ENCODE assay signal across 8 cellular contexts in the genomic region with DNA sequence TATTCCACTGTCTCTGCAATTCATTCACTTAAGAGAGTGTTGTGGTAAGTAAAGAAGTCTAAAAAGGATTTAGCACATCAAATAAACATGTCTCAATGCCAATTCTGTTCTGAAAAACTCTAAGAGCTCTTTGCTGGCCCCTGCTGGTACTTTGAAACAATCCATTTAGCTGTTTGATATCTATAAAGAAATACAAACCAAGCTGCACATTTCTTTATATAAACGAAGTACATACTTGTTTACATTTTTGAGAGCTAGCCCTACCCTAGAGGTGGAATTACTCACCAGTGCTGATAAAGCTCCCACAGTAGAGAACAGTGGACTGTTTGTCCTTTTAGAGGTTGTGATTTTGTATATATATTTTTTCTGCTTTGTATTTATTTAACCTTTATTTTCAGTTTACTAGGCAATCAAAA.
DNase-seq lines count a peak whose midpoint lies in the region; ATAC-seq and TF ChIP-seq lines count a peak whose summit lies in the region.

No MANE protein-coding gene starts in this region.

- H3K9me3 ChIP-seq in mammary epithelial cell (replicated peaks; ENCODE audit: insufficient read depth, low read length) (no peaks in the 10 kb centered on the region), liver (ENCODE audit: control insufficient read depth in 4 of 4, low read length in 3 of 4) (no peaks in the 10 kb centered on the region)

- H3K79me2 ChIP-seq in mammary epithelial cell (ENCODE audit: insufficient read depth, low read length), result peaks cover 21% of the 10 kb centered on the region

- H3K4me1 ChIP-seq in mammary epithelial cell (ENCODE audit: insufficient read depth, low read length) (peaks cover 28% of the 10 kb centered on the region), liver (ENCODE audit: control insufficient read depth in 4 of 4, insufficient read depth in 4 of 4, low read length in 3 of 4) (no peaks in the 10 kb centered on the region)

- H3K4me3 ChIP-seq in mammary epithelial cell (replicated peaks in 1 of 3; ENCODE audit: insufficient read depth in 1 of 3, low read depth in 2 of 3, low read length in 3 of 3), result peak overlapping the region in 1 of 3 experiments; percentile 25
- H3K4me3 ChIP-seq in liver (ENCODE audit: low read depth in 1 of 3, low read length in 3 of 3), result no peak overlapping the region

- dilution Hi-C loops in mammary epithelial cell (cut with HindIII; ENCODE audit: low sequenced_read_pairs), result no loop called here

- TF ChIP-seq RAD21 in liver (IDR thresholded peaks at IDR 0.05), result peak; percentile 69 to 77

- no peaks in the 10 kb centered on the region for H3K27me3 Mint-ChIP-seq in stimulated activated naive CD8-positive, alpha-beta T cell treated with anti-CD3 and anti-CD28 coated beads, Interleukin-15, amount 100 ng/mL, for 72 hours

- H3K36me3 ChIP-seq in mammary epithelial cell (ENCODE audit: insufficient read depth, low read length), result no peaks in the 10 kb centered on the region
- H3K36me3 ChIP-seq in liver (ENCODE audit: control insufficient read depth in 4 of 4, insufficient read depth in 3 of 4, low read depth in 1 of 4, low read length in 3 of 4), result peaks cover 0 to 2% (median under 1%) of the 10 kb centered on the region in 4 donors

- H2AFZ ChIP-seq in mammary epithelial cell (ENCODE audit: low read depth, low read length), result no peak overlapping the region

- no peak for ATAC-seq in stimulated activated naive CD8-positive, alpha-beta T cell treated with anti-CD3 and anti-CD28 coated beads, Interleukin-15, Interleukin-2, amounts not matched to agents 100 U/mL and 50 U/mL, for 24 hours
- no peak for ATAC-seq in stimulated activated naive CD8-positive, alpha-beta T cell treated with anti-CD3 and anti-CD28 coated beads, Interleukin-15, amount 100 ng/mL, for 72 hours
- ATAC-seq in HG03439 (IDR thresholded peaks at IDR 0.05; ENCODE audit: unreplicated experiment) (no peak), GM21360 (IDR thresholded peaks at IDR 0.05; ENCODE audit: unreplicated experiment) (no peak)

- intact Hi-C loops in mammary epithelial cell (cut with micrococcal nuclease), result loop anchor here (1.0 to 5.0 kb wide), 5 partner anchors 21 to 329 kb away; no protein-coding TSS in a partner anchor

- H3K4me2 ChIP-seq in mammary epithelial cell (ENCODE audit: insufficient read depth, low read depth, low read length), result peak overlapping the region; percentile 74

- no peaks in the 10 kb centered on the region for H3K9me3 Mint-ChIP-seq in stimulated activated naive CD8-positive, alpha-beta T cell treated with anti-CD3 and anti-CD28 coated beads, Interleukin-15, amount 100 ng/mL, for 72 hours

- peak overlapping the region; percentile 92 for H3K27ac ChIP-seq in mammary epithelial cell (ENCODE audit: insufficient read depth, low read depth, low read length)
- H3K27ac ChIP-seq in liver (ENCODE audit: low read depth in 1 of 2, low read length in 2 of 2), result no peak overlapping the region

- no peaks in the 10 kb centered on the region for H4K20me1 ChIP-seq in mammary epithelial cell (ENCODE audit: insufficient read depth, low read length)

- TF ChIP-seq CTCF in mammary epithelial cell (conservative IDR thresholded peaks at IDR 0.05 in 1 of 2, IDR thresholded peaks at IDR 0.05 in 1 of 2; ENCODE audit: extremely low read depth in 1 of 2, insufficient read depth in 1 of 2, low read depth in 1 of 2, low read length in 2 of 2) (peak; percentile 65 to 67), liver (IDR thresholded peaks at IDR 0.05; ENCODE audit: low read depth, low read length, missing input control) (peak; percentile 49)

- WGBS in mammary epithelial cell (ENCODE audit: low coverage, missing lambda C conversion rate), result 0% methylated on average over 1 of the region's 1 CpG
- 1% methylated on average over 1 of the region's 1 CpG for whole genome bisulfite sequencing in liver

- BruUV-seq in mammary epithelial cell (replicated peaks; lab: Mats Ljungman, UMichigan), result no TSS peak

- H3K9ac ChIP-seq in mammary epithelial cell (ENCODE audit: insufficient read depth, low read length) (no peak overlapping the region), liver (ENCODE audit: low read depth in 1 of 2, low read length in 2 of 2) (no peak overlapping the region)

- CTCF ChIA-PET in mammary epithelial cell (lab: Charles Lee; ENCODE audit: low non-redundant PET), result interaction anchor here (0.6 to 1.3 kb wide), 6 partner anchors 9 to 269 kb away, joined by 4 to 10 read pairs (median 5); no protein-coding TSS in a partner anchor

- no peak overlapping the region for H3K4me3 Mint-ChIP-seq in stimulated activated naive CD8-positive, alpha-beta T cell treated with anti-CD3 and anti-CD28 coated beads, Interleukin-15, amount 100 ng/mL, for 72 hours

- in situ Hi-C loops in mammary epithelial cell (cut with MboI; ENCODE audit: low sequenced_read_pairs in 2 of 2), result no loop called here

- H3K27me3 ChIP-seq in mammary epithelial cell (ENCODE audit: insufficient read depth, low read length) (no peaks in the 10 kb centered on the region), liver (ENCODE audit: control insufficient read depth in 4 of 4, insufficient read depth in 4 of 4, low read length in 3 of 4) (no peaks in the 10 kb centered on the region)

- DNase-seq in stimulated activated naive CD8-positive, alpha-beta T cell treated with anti-CD3 and anti-CD28 coated beads, Interleukin-15, Interleukin-2, amounts not matched to agents 100 U/mL and 50 U/mL, for 24 hours, result peak; percentile 7
- no peak for DNase-seq in stimulated activated naive CD8-positive, alpha-beta T cell treated with anti-CD3 and anti-CD28 coated beads, Interleukin-15, amount 100 ng/mL, for 72 hours
- peak; percentile 3 to 37 for DNase-seq in NCI-H446 (lab: John Stamatoyannopoulos, UW)
- DNase-seq in mammary epithelial cell, result peak; percentile 86
- DNase-seq in GM19238 (ENCODE audit: insufficient read length, low spot score), result no peak

- no peak overlapping the region for H3K27ac Mint-ChIP-seq in stimulated activated naive CD8-positive, alpha-beta T cell treated with anti-CD3 and anti-CD28 coated beads, Interleukin-15, amount 100 ng/mL, for 72 hours

- H3K4me1 Mint-ChIP-seq in stimulated activated naive CD8-positive, alpha-beta T cell treated with anti-CD3 and anti-CD28 coated beads, Interleukin-15, amount 100 ng/mL, for 72 hours, result no peaks in the 10 kb centered on the region

TF ChIP-seq in liver, 16 proteins besides CTCF, POLR2A, EP300 and RAD21:
- TF ChIP-seq GABPA (IDR thresholded peaks at IDR 0.05 in 1 of 2, conservative IDR thresholded peaks at IDR 0.05 in 1 of 2) (no peak), FOXA1 (IDR thresholded peaks at IDR 0.05) (no peak), TAF1 (conservative IDR thresholded peaks at IDR 0.05) (no peak), NR2F2 (IDR thresholded peaks at IDR 0.05) (no peak), HNF4A (conservative IDR thresholded peaks at IDR 0.05) (no peak), RXRA (IDR thresholded peaks at IDR 0.05) (no peak), SP1 (IDR thresholded peaks at IDR 0.05) (no peak), HNF4G (IDR thresholded peaks at IDR 0.05) (no peak), YY1 (IDR thresholded peaks at IDR 0.05) (no peak), FOXA2 (IDR thresholded peaks at IDR 0.05) (no peak), EGR1 (IDR thresholded peaks at IDR 0.05; ENCODE audit: low read depth in 2 of 2) (no peak), JUND (IDR thresholded peaks at IDR 0.05) (no peak)
- TF ChIP-seq, protein P1, sequence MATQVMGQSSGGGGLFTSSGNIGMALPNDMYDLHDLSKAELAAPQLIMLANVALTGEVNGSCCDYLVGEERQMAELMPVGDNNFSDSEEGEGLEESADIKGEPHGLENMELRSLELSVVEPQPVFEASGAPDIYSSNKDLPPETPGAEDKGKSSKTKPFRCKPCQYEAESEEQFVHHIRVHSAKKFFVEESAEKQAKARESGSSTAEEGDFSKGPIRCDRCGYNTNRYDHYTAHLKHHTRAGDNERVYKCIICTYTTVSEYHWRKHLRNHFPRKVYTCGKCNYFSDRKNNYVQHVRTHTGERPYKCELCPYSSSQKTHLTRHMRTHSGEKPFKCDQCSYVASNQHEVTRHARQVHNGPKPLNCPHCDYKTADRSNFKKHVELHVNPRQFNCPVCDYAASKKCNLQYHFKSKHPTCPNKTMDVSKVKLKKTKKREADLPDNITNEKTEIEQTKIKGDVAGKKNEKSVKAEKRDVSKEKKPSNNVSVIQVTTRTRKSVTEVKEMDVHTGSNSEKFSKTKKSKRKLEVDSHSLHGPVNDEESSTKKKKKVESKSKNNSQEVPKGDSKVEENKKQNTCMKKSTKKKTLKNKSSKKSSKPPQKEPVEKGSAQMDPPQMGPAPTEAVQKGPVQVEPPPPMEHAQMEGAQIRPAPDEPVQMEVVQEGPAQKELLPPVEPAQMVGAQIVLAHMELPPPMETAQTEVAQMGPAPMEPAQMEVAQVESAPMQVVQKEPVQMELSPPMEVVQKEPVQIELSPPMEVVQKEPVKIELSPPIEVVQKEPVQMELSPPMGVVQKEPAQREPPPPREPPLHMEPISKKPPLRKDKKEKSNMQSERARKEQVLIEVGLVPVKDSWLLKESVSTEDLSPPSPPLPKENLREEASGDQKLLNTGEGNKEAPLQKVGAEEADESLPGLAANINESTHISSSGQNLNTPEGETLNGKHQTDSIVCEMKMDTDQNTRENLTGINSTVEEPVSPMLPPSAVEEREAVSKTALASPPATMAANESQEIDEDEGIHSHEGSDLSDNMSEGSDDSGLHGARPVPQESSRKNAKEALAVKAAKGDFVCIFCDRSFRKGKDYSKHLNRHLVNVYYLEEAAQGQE (IDR thresholded peaks at IDR 0.05), result no peak
- TF ChIP-seq, protein P2, sequence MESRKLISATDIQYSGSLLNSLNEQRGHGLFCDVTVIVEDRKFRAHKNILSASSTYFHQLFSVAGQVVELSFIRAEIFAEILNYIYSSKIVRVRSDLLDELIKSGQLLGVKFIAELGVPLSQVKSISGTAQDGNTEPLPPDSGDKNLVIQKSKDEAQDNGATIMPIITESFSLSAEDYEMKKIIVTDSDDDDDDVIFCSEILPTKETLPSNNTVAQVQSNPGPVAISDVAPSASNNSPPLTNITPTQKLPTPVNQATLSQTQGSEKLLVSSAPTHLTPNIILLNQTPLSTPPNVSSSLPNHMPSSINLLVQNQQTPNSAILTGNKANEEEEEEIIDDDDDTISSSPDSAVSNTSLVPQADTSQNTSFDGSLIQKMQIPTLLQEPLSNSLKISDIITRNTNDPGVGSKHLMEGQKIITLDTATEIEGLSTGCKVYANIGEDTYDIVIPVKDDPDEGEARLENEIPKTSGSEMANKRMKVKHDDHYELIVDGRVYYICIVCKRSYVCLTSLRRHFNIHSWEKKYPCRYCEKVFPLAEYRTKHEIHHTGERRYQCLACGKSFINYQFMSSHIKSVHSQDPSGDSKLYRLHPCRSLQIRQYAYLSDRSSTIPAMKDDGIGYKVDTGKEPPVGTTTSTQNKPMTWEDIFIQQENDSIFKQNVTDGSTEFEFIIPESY (IDR thresholded peaks at IDR 0.05), result no peak

Comparison
In these comparisons a context has a peak if more than half of its experiments do, and no peak if none do; other contexts are left out.
1. DNase-seq: peak in stimulated activated naive CD8-positive, alpha-beta T cell treated with anti-CD3 and anti-CD28 coated beads, Interleukin-15, Interleukin-2, amounts not matched to agents 100 U/mL and 50 U/mL, for 24 hours (single experiment), NCI-H446 (2 of 2) and mammary epithelial cell (single experiment); none in stimulated activated naive CD8-positive, alpha-beta T cell treated with anti-CD3 and anti-CD28 coated beads, Interleukin-15, amount 100 ng/mL, for 72 hours (0 of 2) and GM19238 (single experiment).